8 cellular contexts compared by ENCODE assay signal in genomic region chr11:117226388-117227385, GRCh38. TPM values are rescaled to one million over a fixed set of nuclear protein-coding genes. Genes with fewer than 3 reads are reported as not detected.
DNase-seq lines count a peak whose midpoint lies in the region; ATAC-seq, FAIRE-seq and TF ChIP-seq lines count a peak whose summit lies in the region.

No MANE protein-coding gene starts in this region.

- H3K27me3 Mint-ChIP-seq in MCF 10A (ENCODE audit: insufficient read depth, unreplicated experiment), result no peaks in the 10 kb centered on the region

- H3K36me3 ChIP-seq in SK-N-MC (ENCODE audit: insufficient read depth, low read length), result peaks cover 3% of the 10 kb centered on the region; the same call in 1 of the 2 replicates
- peaks cover 8 to 33% of the 10 kb centered on the region in 2 donors for H3K36me3 ChIP-seq in small intestine (ENCODE audit: control insufficient read depth in 2 of 2, insufficient read depth in 2 of 2, low read length in 2 of 2)

- intact Hi-C loops in MCF 10A (cut with micrococcal nuclease), result loop anchor here (1.0 to 5.0 kb wide), 4 partner anchors 120 to 494 kb away; partner anchors contain the start of gene APOA5

- POLR2A ChIA-PET in MCF 10A (lab: Yijun Ruan, JAX), result interaction anchor here (0.9 to 4.5 kb wide), 4 partner anchors 13 to 439 kb away, joined by 3 to 14 read pairs (median 4); partner anchors contain the start of genes PAFAH1B2, SIDT2 and ZPR1

- H3K4me1 Mint-ChIP-seq in MCF 10A (ENCODE audit: insufficient read depth, unreplicated experiment), result peaks cover 29% of the 10 kb centered on the region

- no peak overlapping the region for H3K4me3 ChIP-seq in SK-N-MC
- H3K4me3 ChIP-seq in small intestine (ENCODE audit: low read depth in 1 of 2, low read length in 2 of 2), result no peak overlapping the region

- no peak for FAIRE-seq in D721Med (lab: Jason Lieb, UNC)
- FAIRE-seq in small intestine (lab: Jason Lieb, UNC), result no peak

- ATAC-seq in HG02973 (IDR thresholded peaks at IDR 0.05; ENCODE audit: unreplicated experiment), result no peak

- no peak overlapping the region for H3K9ac ChIP-seq in SK-N-MC (ENCODE audit: insufficient read length)

- H3K27me3 ChIP-seq in small intestine (ENCODE audit: control insufficient read depth in 2 of 2, insufficient read depth in 2 of 2, low read length in 2 of 2), result no peaks in the 10 kb centered on the region

- H3K36me3 Mint-ChIP-seq in MCF 10A (ENCODE audit: insufficient read depth, unreplicated experiment), result peaks cover 54% of the 10 kb centered on the region

- H3K27ac Mint-ChIP-seq in MCF 10A (ENCODE audit: low read depth, unreplicated experiment), result no peak overlapping the region

- H3K9me3 ChIP-seq in SK-N-MC (ENCODE audit: low read depth, low read length) (no peaks in the 10 kb centered on the region), small intestine (ENCODE audit: control insufficient read depth, low read depth) (no peaks in the 10 kb centered on the region)

- CTCF ChIA-PET in MCF 10A (lab: Yijun Ruan, JAX), result interaction anchor here (0.5 to 2.5 kb wide), 35 partner anchors 10 to 494 kb away, joined by 3 to 34 read pairs (median 4); partner anchors contain the start of gene SIDT2

- peaks cover 4 to 10% of the 10 kb centered on the region in 2 donors for H3K4me1 ChIP-seq in small intestine (ENCODE audit: control insufficient read depth in 2 of 2, insufficient read depth in 1 of 2, low read depth in 1 of 2, low read length in 1 of 2)

- H3K9me3 Mint-ChIP-seq in MCF 10A (ENCODE audit: unreplicated experiment), result no peaks in the 10 kb centered on the region

- whole genome bisulfite sequencing in small intestine, 3 donors, result 57 to 66% (median 65%) methylated on average over 19 of the region's 19 CpGs

- no TSS peak for BruUV-seq in MCF 10A (replicated peaks; lab: Mats Ljungman, UMichigan)

- H3K27ac ChIP-seq in SK-N-MC (no peak overlapping the region), small intestine (ENCODE audit: low read depth in 1 of 2, low read length in 1 of 2) (no peak overlapping the region)

- TF ChIP-seq CTCF in D721Med (IDR thresholded peaks at IDR 0.05; ENCODE audit: insufficient read depth, missing control alignments) (peak; percentile 90), MCF 10A (IDR thresholded peaks at IDR 0.05; ENCODE audit: unreplicated experiment) (peak; percentile 80)

- no peak overlapping the region for H3K4me3 Mint-ChIP-seq in MCF 10A (ENCODE audit: unreplicated experiment)

- DNase-seq in D721Med (ENCODE audit: insufficient read length, low spot score) (peak; percentile 77), H4 (ENCODE audit: low spot score) (peak; percentile 63), NCI-H1417 treated with DMSO at 0.1 percent for 48 hours (lab: John Stamatoyannopoulos, UW) (peak; percentile 31), SK-N-MC (ENCODE audit: low read depth, low spot score) (peak; percentile 45), MCF 10A (ENCODE audit: unreplicated experiment) (peak; percentile 86), iPS-NIHi11 (ENCODE audit: low spot score) (peak; percentile 78), small intestine (peak; percentile 87)

RNA-seq across cellular contexts. Expression of gene PCSK7, which starts 5.2 kb away (rescaled TPM):
- 14.1 and 18.1 TPM in 2 replicates for total RNA-seq in H4 (2014; rRNA removed; shearing (Covaris generic))
- 58.6 and 61.8 TPM in 2 replicates for total RNA-seq in MCF 10A (2022)
- 10 to 100 TPM; 42.0 to 60.8 (median 42.7) TPM for polyA plus RNA-seq in small intestine

RNA-seq across cellular contexts. Expression of gene RNF214, which starts 5.8 kb away (rescaled TPM):
- 5.3 and 6.7 TPM in 2 replicates for total RNA-seq in H4 (2014; rRNA removed; shearing (Covaris generic))
- total RNA-seq in MCF 10A (2022), result 23.3 TPM in 2 replicates
- polyA plus RNA-seq in small intestine, result 10 to 100 TPM in 1 of 3 donors, 1 to 10 TPM in 2; 6.9 to 10.8 (median 7.0) TPM

RNA-seq across cellular contexts. Expression of gene TAGLN, which starts 27.5 kb away (rescaled TPM):
- total RNA-seq in H4 (2014; rRNA removed; shearing (Covaris generic)), result 20.8 and 36.0 TPM in 2 replicates
- 18.0 and 45.4 TPM in 2 replicates for total RNA-seq in MCF 10A (2022)
- polyA plus RNA-seq in small intestine, result 100 to 1,000 TPM in 2 of 3 donors, 10 to 100 TPM in 1; 57.9 to 611 (median 173) TPM

RNA-seq across cellular contexts. Expression of gene SIDT2, which starts 48.1 kb away (rescaled TPM):
- total RNA-seq in H4 (2014; rRNA removed; shearing (Covaris generic)), result 10.8 and 13.5 TPM in 2 replicates
- total RNA-seq in MCF 10A (2022), result 17.5 and 18.4 TPM in 2 replicates
- polyA plus RNA-seq in small intestine, result 10 to 100 TPM; 27.6 to 62.6 (median 48.9) TPM

Comparison
In these comparisons a context has a peak if more than half of its experiments do, and no peak if none do; other contexts are left out.
1. DNase-seq: peak in every context shown above with its lines; median percentile 87 in small intestine; 86 in MCF 10A; 78 in iPS-NIHi11; 77 in D721Med; 63 in H4; 45 in SK-N-MC; 31 in NCI-H1417 treated with DMSO at 0.1 percent for 48 hours.